24 cellular contexts compared by ENCODE assay signal in genomic region chr1:217525773-217526490, GRCh38.
DNase-seq lines count a peak whose midpoint lies in the region; ATAC-seq and TF ChIP-seq lines count a peak whose summit lies in the region.
"Had no signal": no experiment of that assay in that cellular context is flagged by ENCODE, and none has a peak within 500 bp of the region (broad histone marks: within the 10 kb centered on the region; RNA-seq: fewer than 3 reads in every experiment).

No MANE protein-coding gene starts in this region.

- intact Hi-C loops in CD8-positive, alpha-beta T cell (cut with DNase I, micrococcal nuclease), result no loop called here

- H3K4me3 Mint-ChIP-seq in HFFc6, result peak overlapping the region; percentile 55
- H3K4me3 Mint-ChIP-seq in CD8-positive, alpha-beta T cell, result no peak overlapping the region
- H3K4me3 Mint-ChIP-seq: activated naive CD4-positive, alpha-beta T cell treated with anti-CD3 and anti-CD28 coated beads for 36 hours; endodermal cell; natural killer cell treated with Interleukin-12 subunit alpha and Interleukin-12 subunit beta and Interleukin-15 and Interleukin-18, amount 100 ng/mL, for 72 hours; stimulated activated naive CD8-positive, alpha-beta T cell treated with anti-CD3 and anti-CD28 coated beads, Interleukin-15, amount 100 ng/mL, for 72 hours had no signal

- no peaks in the 10 kb centered on the region for H3K27me3 ChIP-seq in brain microvascular endothelial cell (replicated peaks)
- no peaks in the 10 kb centered on the region for H3K27me3 ChIP-seq in SJCRH30
- no peaks in the 10 kb centered on the region for H3K27me3 ChIP-seq in CD8-positive, alpha-beta T cell (ENCODE audit: insufficient read depth, low read length)
- H3K27me3 ChIP-seq: vagina had no signal

- in situ Hi-C loops in brain microvascular endothelial cell (cut with HindIII; ENCODE audit: low pct_ligation_motif_present, low sequenced_read_pairs), result no loop called here
- in situ Hi-C loops in ACHN (cut with HindIII; ENCODE audit: low pct_ligation_motif_present, low pct_unique_long_range_greater_than_20kb, low sequenced_read_pairs), result no loop called here

- TF ChIP-seq CTCF in HFFc6 (IDR thresholded peaks at IDR 0.05), result no peak
- TF ChIP-seq CTCF in brain microvascular endothelial cell (IDR thresholded peaks at IDR 0.05; ENCODE audit: low read depth, low read length, missing control alignments), result no peak
- TF ChIP-seq CTCF in fibroblast of villous mesenchyme (IDR thresholded peaks at IDR 0.05; ENCODE audit: insufficient read depth, low read depth, low read length), result no peak
- TF ChIP-seq CTCF in CD8-positive, alpha-beta T cell (IDR thresholded peaks at IDR 0.05), result no peak

- H3K4me3 ChIP-seq in brain microvascular endothelial cell (ENCODE audit: low read depth, low read length) (no peak overlapping the region), fibroblast of villous mesenchyme (ENCODE audit: low read depth, low read length) (no peak overlapping the region), SJCRH30 (no peak overlapping the region)
- no peak overlapping the region for H3K4me3 ChIP-seq in CD8-positive, alpha-beta T cell (ENCODE audit: low read depth, low read length)
- H3K4me3 ChIP-seq: lung, prostate gland, vagina had no signal

- H3K4me1 Mint-ChIP-seq in HFFc6 (ENCODE audit: low read depth), result peaks cover 42% of the 10 kb centered on the region
- no peaks in the 10 kb centered on the region for H3K4me1 Mint-ChIP-seq in CD8-positive, alpha-beta T cell (ENCODE audit: low read depth)
- H3K4me1 Mint-ChIP-seq: endodermal cell; stimulated activated naive CD8-positive, alpha-beta T cell treated with anti-CD3 and anti-CD28 coated beads, Interleukin-15, amount 100 ng/mL, for 72 hours had no signal

- no peaks in the 10 kb centered on the region for H3K4me1 ChIP-seq in SJCRH30
- no peaks in the 10 kb centered on the region for H3K4me1 ChIP-seq in CD8-positive, alpha-beta T cell (ENCODE audit: insufficient read depth, low read length)
- H3K4me1 ChIP-seq: prostate gland, vagina had no signal

- no peaks in the 10 kb centered on the region; the same call in 1 of the 2 replicates for H3K9me3 Mint-ChIP-seq in HFFc6
- H3K9me3 Mint-ChIP-seq in CD8-positive, alpha-beta T cell, result no peaks in the 10 kb centered on the region
- H3K9me3 Mint-ChIP-seq: activated naive CD4-positive, alpha-beta T cell treated with anti-CD3 and anti-CD28 coated beads for 36 hours; natural killer cell treated with Interleukin-12 subunit alpha and Interleukin-12 subunit beta and Interleukin-15 and Interleukin-18, amount 100 ng/mL, for 72 hours had no signal

- ATAC-seq in CD8-positive, alpha-beta T cell, result no peak
- ATAC-seq: HCT116; natural killer cell treated with Interleukin-12 subunit alpha and Interleukin-12 subunit beta and Interleukin-15 and Interleukin-18, amount 100 ng/mL, for 72 hours; stimulated activated naive CD8-positive, alpha-beta T cell treated with anti-CD3 and anti-CD28 coated beads, Interleukin-15, amount 100 ng/mL, for 72 hours had no signal

- CTCF ChIA-PET in CD8-positive, alpha-beta T cell (lab: Charles Lee), result no interaction called here

- H3K27me3 Mint-ChIP-seq in HFFc6 (ENCODE audit: insufficient read depth), result no peaks in the 10 kb centered on the region
- no peaks in the 10 kb centered on the region for H3K27me3 Mint-ChIP-seq in CD8-positive, alpha-beta T cell (ENCODE audit: low read depth)
- H3K27me3 Mint-ChIP-seq: natural killer cell treated with Interleukin-12 subunit alpha and Interleukin-12 subunit beta and Interleukin-15 and Interleukin-18, amount 100 ng/mL, for 72 hours; stimulated activated naive CD8-positive, alpha-beta T cell treated with anti-CD3 and anti-CD28 coated beads, Interleukin-15, amount 100 ng/mL, for 72 hours had no signal

- H3K27ac ChIP-seq in brain microvascular endothelial cell (peak overlapping the region; percentile 24), SJCRH30 (no peak overlapping the region)
- no peak overlapping the region for H3K27ac ChIP-seq in CD8-positive, alpha-beta T cell (ENCODE audit: low read depth, low read length)
- H3K27ac ChIP-seq: prostate gland, vagina had no signal

- H3K36me3 ChIP-seq in brain microvascular endothelial cell (replicated peaks) (no peaks in the 10 kb centered on the region), SJCRH30 (no peaks in the 10 kb centered on the region)
- no peaks in the 10 kb centered on the region for H3K36me3 ChIP-seq in CD8-positive, alpha-beta T cell (ENCODE audit: insufficient read depth, low read length)
- H3K36me3 ChIP-seq: prostate gland, vagina had no signal

- DNase-seq in A172 (ENCODE audit: low spot score) (peak; percentile 6), HFFc6 (peak; percentile 37), brain microvascular endothelial cell (no peak), fibroblast of villous mesenchyme (ENCODE audit: low read depth) (peak; percentile 32), SJCRH30 (no peak), activated T-cell treated with anti-CD3 and anti-CD28 coated beads for 4 hours (no peak), ACHN (no peak)
- DNase-seq in CD8-positive, alpha-beta T cell, result no peak
- DNase-seq: activated CD4-positive, alpha-beta T cell treated with anti-CD3 and anti-CD28 coated beads for 4 hours; activated naive CD4-positive, alpha-beta T cell treated with anti-CD3 and anti-CD28 coated beads for 36 hours; AML-193; endodermal cell; GF-D8; NCI-H2029; NCI-H526 treated with DMSO at 0.1 percent for 48 hours; SK-N-SH; stimulated activated CD4-positive, alpha-beta T cell treated with anti-CD3 and anti-CD28 coated beads, Interleukin-15, amount 100 ng/mL, for 24 hours; stimulated activated naive CD8-positive, alpha-beta T cell treated with anti-CD3 and anti-CD28 coated beads, Interleukin-15, amount 100 ng/mL, for 72 hours; T1000 had no signal

- H3K9me3 ChIP-seq in SJCRH30 (replicated peaks), result peaks cover 5% of the 10 kb centered on the region
- no peaks in the 10 kb centered on the region for H3K9me3 ChIP-seq in CD8-positive, alpha-beta T cell (ENCODE audit: low read length)
- H3K9me3 ChIP-seq: prostate gland, vagina had no signal

- POLR2A ChIA-PET in CD8-positive, alpha-beta T cell (lab: Charles Lee), result no interaction called here

- H3K27ac Mint-ChIP-seq in HFFc6, result peak overlapping the region; percentile 29
- no peak overlapping the region for H3K27ac Mint-ChIP-seq in CD8-positive, alpha-beta T cell
- H3K27ac Mint-ChIP-seq: activated naive CD4-positive, alpha-beta T cell treated with anti-CD3 and anti-CD28 coated beads for 36 hours; endodermal cell; natural killer cell treated with Interleukin-12 subunit alpha and Interleukin-12 subunit beta and Interleukin-15 and Interleukin-18, amount 100 ng/mL, for 72 hours; stimulated activated naive CD8-positive, alpha-beta T cell treated with anti-CD3 and anti-CD28 coated beads, Interleukin-15, amount 100 ng/mL, for 72 hours had no signal

- peaks cover 23% of the 10 kb centered on the region for H3K36me3 Mint-ChIP-seq in HFFc6 (ENCODE audit: low read depth)
- H3K36me3 Mint-ChIP-seq in CD8-positive, alpha-beta T cell, result no peaks in the 10 kb centered on the region
- H3K36me3 Mint-ChIP-seq: natural killer cell treated with Interleukin-12 subunit alpha and Interleukin-12 subunit beta and Interleukin-15 and Interleukin-18, amount 100 ng/mL, for 72 hours had no signal

Comparison
In these comparisons a context has a peak if more than half of its experiments do, and no peak if none do; other contexts are left out.
1. DNase-seq: peak in A172 (single experiment), HFFc6 (single experiment) and fibroblast of villous mesenchyme (single experiment); none in brain microvascular endothelial cell (single experiment), SJCRH30 (0 of 2), activated T-cell treated with anti-CD3 and anti-CD28 coated beads for 4 hours (single experiment), ACHN (single experiment) and CD8-positive, alpha-beta T cell (0 of 7).